2 cellular contexts compared by ENCODE assay signal in genomic region chr14:22610931-22611330, GRCh38.
TF ChIP-seq lines count a peak whose summit lies in the region.

No MANE protein-coding gene starts in this region.

TF ChIP-seq in A549, 52 proteins besides CTCF, POLR2A, EP300 and RAD21:
- TF ChIP-seq CEBPB (IDR thresholded peaks at IDR 0.05) (0 out of 4 replicates have a peak, but pooled peaks of 1 of the 2 experiments have one; percentile 5), SREBF2 (IDR thresholded peaks at IDR 0.05) (no peak), FOXS1 (CRISPR knock-in tag; IDR thresholded peaks at IDR 0.05) (no peak)

TF ChIP-seq in IMR-90, 13 proteins besides CTCF, POLR2A, EP300 and RAD21:
- TF ChIP-seq SMC3 (IDR thresholded peaks at IDR 0.05; ENCODE audit: low read depth, low read length) (no peak), CEBPB (IDR thresholded peaks at IDR 0.05; ENCODE audit: low read depth, low read length) (0 out of 2 replicates have a peak, but pooled peaks have one; percentile 16)
TF ChIP-seq in IMR-90: peak in this region for 1.
